In genomic region chr5:52063186-52063585, GRCh38 we compare ENCODE assay signal across 24 cellular contexts.
"Had no signal": no experiment of that assay in that cellular context is flagged by ENCODE, and none has a peak within 500 bp of the region (broad histone marks: within the 10 kb centered on the region; RNA-seq: fewer than 3 reads in every experiment).

No MANE protein-coding gene starts in this region.

- H3K36me3 ChIP-seq: gastroesophageal sphincter, heart left ventricle, left lung, neural progenitor cell, right lobe of liver, stomach, thyroid gland, upper lobe of left lung, uterus had no signal

- H3K27ac ChIP-seq: coronary artery, gastroesophageal sphincter, heart left ventricle, hepatocyte, left lung, neural progenitor cell, parathyroid adenoma, right lobe of liver, stomach, thyroid gland, upper lobe of left lung, uterus had no signal

- H3K27me3 ChIP-seq: gastroesophageal sphincter, hepatocyte, left lung, neural progenitor cell, right lobe of liver, stomach, thyroid gland, upper lobe of left lung, uterus had no signal

- H3K4me3 ChIP-seq: coronary artery, gastroesophageal sphincter, heart left ventricle, hepatocyte, left lung, neural progenitor cell, right lobe of liver, stomach, thyroid gland, upper lobe of left lung, uterus had no signal

- DNase-seq: dermis blood vessel endothelial cell; effector memory CD4-positive, alpha-beta T cell; foreskin fibroblast; heart left ventricle; left cardiac atrium; left lung; mesendoderm; midbrain; naive thymus-derived CD4-positive, alpha-beta T cell; right lobe of liver; small intestine; stimulated activated CD4-positive, alpha-beta T cell treated with anti-CD3 and anti-CD28 coated beads, Interleukin-1b, Interleukin-23, amount 100 ng/mL, for 48 hours; stimulated activated CD4-positive, alpha-beta T cell treated with anti-CD3 and anti-CD28 coated beads, Interleukin-4, amount 100 ng/mL, for 1 hour; stimulated activated CD8-positive, alpha-beta memory T cell treated with anti-CD3 and anti-CD28 coated beads, Interleukin-4, amount 100 ng/mL, for 48 hours; stimulated activated naive CD4-positive, alpha-beta T cell; stomach; thyroid gland; upper lobe of left lung; uterus had no signal

- H3K9me3 ChIP-seq: right lobe of liver, thyroid gland, upper lobe of left lung, uterus had no signal

- H3K4me1 ChIP-seq: gastroesophageal sphincter, heart left ventricle, left lung, neural progenitor cell, parathyroid adenoma, right lobe of liver, stomach, thyroid gland, upper lobe of left lung, uterus had no signal

- ATAC-seq: gastroesophageal sphincter; heart left ventricle; left cardiac atrium; left lung; naive thymus-derived CD4-positive, alpha-beta T cell; right lobe of liver had no signal
